In the genomic region with DNA sequence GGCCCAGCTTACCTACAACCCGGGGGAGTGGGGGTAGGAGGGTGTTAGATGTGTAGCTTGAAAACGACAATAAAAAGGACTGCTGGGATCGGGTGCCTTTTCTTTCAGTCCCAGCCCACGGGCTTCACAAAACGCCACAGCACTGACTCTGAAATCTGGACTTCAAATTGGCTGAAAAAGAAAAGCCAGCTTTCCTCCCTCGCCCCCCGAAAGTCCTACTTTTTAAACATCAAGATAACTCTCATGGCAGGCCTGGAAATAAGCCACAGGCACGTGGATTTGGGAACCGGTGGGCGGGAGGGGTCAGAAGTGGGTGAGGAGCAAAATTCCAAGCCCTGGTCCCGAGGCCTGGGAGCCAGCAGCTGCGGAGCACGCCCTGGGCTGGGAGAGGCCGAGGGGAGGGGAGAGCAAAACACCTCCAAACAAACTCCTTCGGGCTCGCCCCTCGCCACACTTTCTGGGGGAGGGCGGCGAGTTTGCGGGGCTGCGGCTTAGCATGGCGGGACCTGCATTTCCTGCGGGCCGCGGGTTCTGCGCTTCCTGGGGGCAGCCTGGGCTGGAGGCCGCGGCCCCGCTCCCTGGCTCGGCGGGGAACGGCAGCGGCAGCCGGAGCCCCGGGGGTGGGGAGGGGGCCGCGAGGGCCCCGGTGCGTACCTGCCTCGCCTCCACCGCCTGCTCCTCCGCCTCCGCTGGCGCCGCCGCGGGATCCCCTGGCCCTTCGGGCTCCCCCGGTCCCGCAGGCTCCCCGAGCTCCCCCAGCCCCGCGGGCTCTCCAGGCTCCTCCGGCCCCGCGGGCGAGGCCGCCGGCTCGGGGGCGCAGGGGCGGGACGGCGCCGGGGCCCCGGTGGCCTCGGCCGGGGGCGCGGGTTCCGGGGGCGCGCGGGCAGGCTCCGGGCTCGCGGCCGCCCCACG, we compare ENCODE assay signal across 6 cellular contexts. TPM values are rescaled to one million over a fixed set of nuclear protein-coding genes. Genes with fewer than 3 reads are reported as not detected.
DNase-seq lines count a peak whose midpoint lies in the region; ATAC-seq and TF ChIP-seq lines count a peak whose summit lies in the region.
"Not testable (repeated sequence)": the region's sequence is repeated elsewhere in the genome, so short reads cannot be mapped to it uniquely, and the experiment has no call there.

No MANE protein-coding gene starts in this region.

- not testable (repeated sequence) for H3K9me3 ChIP-seq in endodermal cell (ENCODE audit: control insufficient read depth, low read length); left lung; sigmoid colon

- H3K9ac ChIP-seq in endodermal cell (ENCODE audit: extremely low read depth, low read length, poor library complexity, severe bottlenecking) = peak overlapping the region; percentile 64

- peaks cover 26 to 31% of the 10 kb centered on the region in 2 donors for H3K36me3 Mint-ChIP-seq in CD14-positive monocyte
- peaks cover 20% of the 10 kb centered on the region for H3K36me3 Mint-ChIP-seq in activated CD8-positive, alpha-beta memory T cell treated with anti-CD3 and anti-CD28 coated beads, Interleukin-2, amount 10 ng/mL, durations not matched to agents 7 days and 5 days
- not testable (repeated sequence) for H3K36me3 Mint-ChIP-seq in endodermal cell (ENCODE audit: low read depth)

- H3K27me3 Mint-ChIP-seq in CD14-positive monocyte (ENCODE audit: low read depth in 3 of 3) = peaks cover 25 to 33% (median 26%) of the 10 kb centered on the region in 3 donors
- not testable (repeated sequence) for H3K27me3 Mint-ChIP-seq in activated CD8-positive, alpha-beta memory T cell treated with anti-CD3 and anti-CD28 coated beads, Interleukin-2, amount 10 ng/mL, durations not matched to agents 7 days and 5 days; endodermal cell (ENCODE audit: insufficient read depth)

- H3K4me1 ChIP-seq in endodermal cell (ENCODE audit: control insufficient read depth, insufficient read depth, low read length) = peaks cover 19% of the 10 kb centered on the region
- H3K4me1 ChIP-seq in left lung = peaks cover 29 to 55% of the 10 kb centered on the region in 2 donors
- peaks cover 0 to 72% (median 58%) of the 10 kb centered on the region in 4 donors for H3K4me1 ChIP-seq in sigmoid colon

- not testable (repeated sequence) for DNase-seq in CD14-positive monocyte (ENCODE audit: low spot score); activated CD8-positive, alpha-beta memory T cell treated with anti-CD3 and anti-CD28 coated beads, Interleukin-2, amount 10 ng/mL, durations not matched to agents 7 days and 5 days; left lung
- DNase-seq in endodermal cell (peak; percentile 79), sigmoid colon (peak; percentile 80)

- intact Hi-C loops in CD14-positive monocyte (cut with micrococcal nuclease) (loop anchor here (10.0 kb wide), 2 partner anchors 185 to 205 kb away; a partner anchor contains a TSS), left lung (cut with DNase I) (loop anchor here in 1 of 2 donors (10.0 kb wide), 1 partner anchor 155 kb away; no protein-coding TSS in a partner anchor), sigmoid colon (cut with DNase I) (loop anchor here (2.0 to 5.0 kb wide), 3 partner anchors 21 to 88 kb away; no protein-coding TSS in a partner anchor)

- H3K4me3 ChIP-seq in endodermal cell (ENCODE audit: low read length) = peak overlapping the region; percentile 92
- H3K4me3 ChIP-seq in left lung = peak overlapping the region; percentile 51 to 80
- peak overlapping the region; percentile 68 to 94 (median 78) for H3K4me3 ChIP-seq in sigmoid colon

- H3K36me3 ChIP-seq in endodermal cell (ENCODE audit: control insufficient read depth, insufficient read depth, low read length) = peaks cover 17% of the 10 kb centered on the region
- H3K36me3 ChIP-seq in left lung = peaks cover 0 to 24% of the 10 kb centered on the region in 2 donors
- peaks cover 0 to 15% (median 3%) of the 10 kb centered on the region in 4 donors for H3K36me3 ChIP-seq in sigmoid colon

- not testable (repeated sequence) for TF ChIP-seq RAD21 in Ishikawa (IDR thresholded peaks at IDR 0.05; ENCODE audit: low read depth)

- H3K27me3 ChIP-seq in endodermal cell (ENCODE audit: control insufficient read depth, insufficient read depth, low read length, poor library complexity, severe bottlenecking); left lung; sigmoid colon: not testable (repeated sequence)

- H3K9me3 Mint-ChIP-seq in CD14-positive monocyte; activated CD8-positive, alpha-beta memory T cell treated with anti-CD3 and anti-CD28 coated beads, Interleukin-2, amount 10 ng/mL, durations not matched to agents 7 days and 5 days (ENCODE audit: low read depth); endodermal cell: not testable (repeated sequence)

- H3K4me1 Mint-ChIP-seq in CD14-positive monocyte = peaks cover 18% of the 10 kb centered on the region
- H3K4me1 Mint-ChIP-seq in activated CD8-positive, alpha-beta memory T cell treated with anti-CD3 and anti-CD28 coated beads, Interleukin-2, amount 10 ng/mL, durations not matched to agents 7 days and 5 days = peaks cover 36% of the 10 kb centered on the region
- H3K4me1 Mint-ChIP-seq in endodermal cell = peaks cover 31% of the 10 kb centered on the region

- ATAC-seq in activated CD8-positive, alpha-beta memory T cell treated with anti-CD3 and anti-CD28 coated beads, Interleukin-2, amount 10 ng/mL, durations not matched to agents 7 days and 5 days = peak; percentile 38
- peak; percentile 49 for ATAC-seq in left lung

- TF ChIP-seq POLR2A in sigmoid colon (IDR thresholded peaks at IDR 0.05) = not testable (repeated sequence)

- WGBS in endodermal cell (ENCODE audit: insufficient coverage in 1 of 2, insufficient read length in 1 of 2), 2 experiments = 2 to 5% methylated on average over 10 to 36 of the region's 79 CpGs
- WGBS in sigmoid colon, 2 donors = 8 to 15% methylated on average over 50 to 51 of the region's 79 CpGs

- peak overlapping the region; percentile 41 for H3K27ac ChIP-seq in endodermal cell (ENCODE audit: low read depth, low read length)
- peak overlapping the region; percentile 67 to 88 for H3K27ac ChIP-seq in left lung
- peak overlapping the region; percentile 97 to 100 (median 98) for H3K27ac ChIP-seq in sigmoid colon

- TF ChIP-seq CTCF in CD14-positive monocyte (IDR thresholded peaks at IDR 0.05); endodermal cell (conservative IDR thresholded peaks at IDR 0.05); left lung (IDR thresholded peaks at IDR 0.05); sigmoid colon (IDR thresholded peaks at IDR 0.05): not testable (repeated sequence)

- not testable (repeated sequence) for H3K27ac Mint-ChIP-seq in CD14-positive monocyte
- peak overlapping the region; percentile 6 for H3K27ac Mint-ChIP-seq in activated CD8-positive, alpha-beta memory T cell treated with anti-CD3 and anti-CD28 coated beads, Interleukin-2, amount 10 ng/mL, durations not matched to agents 7 days and 5 days
- peak overlapping the region; percentile 87 for H3K27ac Mint-ChIP-seq in endodermal cell

- TF ChIP-seq EP300 in Ishikawa (IDR thresholded peaks at IDR 0.05; ENCODE audit: borderline replicate concordance); sigmoid colon (IDR thresholded peaks at IDR 0.05): not testable (repeated sequence)

- CTCF ChIA-PET in activated CD8-positive, alpha-beta memory T cell treated with anti-CD3 and anti-CD28 coated beads, Interleukin-2, amount 10 ng/mL, durations not matched to agents 7 days and 5 days (lab: Charles Lee) = interaction anchor here (0.6 to 7.3 kb wide), 5 partner anchors 22 to 187 kb away, joined by 3 to 50 read pairs (median 3); no protein-coding TSS in a partner anchor

- H3K4me3 Mint-ChIP-seq in CD14-positive monocyte = peak overlapping the region; percentile 67 to 78
- H3K4me3 Mint-ChIP-seq in activated CD8-positive, alpha-beta memory T cell treated with anti-CD3 and anti-CD28 coated beads, Interleukin-2, amount 10 ng/mL, durations not matched to agents 7 days and 5 days = peak overlapping the region; percentile 62
- H3K4me3 Mint-ChIP-seq in endodermal cell = peak overlapping the region; percentile 70

RNA-seq across cellular contexts. Expression of a gene that starts 0.6 kb away (rescaled TPM):
- polyA plus RNA-seq in CD14-positive monocyte (under 1 TPM; 0.30 to 0.81 TPM), sigmoid colon (100 to 1,000 TPM in 1 of 3 donors, 10 to 100 TPM in 1, 1 to 10 TPM in 1; 8.3 to 109 (median 35.3) TPM)
- total RNA-seq in activated CD8-positive, alpha-beta memory T cell treated with anti-CD3 and anti-CD28 coated beads, Interleukin-2, amount 10 ng/mL, durations not matched to agents 7 days and 5 days = 10 to 100 TPM; 29.8 to 32.0 TPM
- total RNA-seq in endodermal cell (10 to 100 TPM; 61.6 to 77.1 TPM), left lung (100 to 1,000 TPM in 1 of 2 donors, 10 to 100 TPM in 1; 83.2 to 211 TPM), sigmoid colon (100 to 1,000 TPM; 327 to 428 (median 348) TPM)
- 64.6 TPM for polyA plus RNA-seq in endodermal cell (2013, experiment 1 of 2)
- 58.4 TPM for polyA plus RNA-seq in endodermal cell (2013, experiment 2 of 2)

RNA-seq across cellular contexts. Expression of a gene that starts 16.2 kb away (rescaled TPM):
- 10 to 100 TPM; 24.6 to 26.2 TPM for polyA plus RNA-seq in CD14-positive monocyte
- total RNA-seq in activated CD8-positive, alpha-beta memory T cell treated with anti-CD3 and anti-CD28 coated beads, Interleukin-2, amount 10 ng/mL, durations not matched to agents 7 days and 5 days = 10 to 100 TPM; 60.6 to 72.8 TPM
- total RNA-seq in endodermal cell = 10 to 100 TPM; 17.0 to 20.3 TPM
- 18.8 TPM for polyA plus RNA-seq in endodermal cell (2013, experiment 1 of 2)
- polyA plus RNA-seq in endodermal cell (2013, experiment 2 of 2) = 16.4 TPM
- total RNA-seq in left lung = 10 to 100 TPM; 23.5 to 35.9 TPM
- total RNA-seq in sigmoid colon = 10 to 100 TPM; 21.3 to 37.3 (median 28.9) TPM
- 10 to 100 TPM; 24.0 to 28.9 (median 24.8) TPM for polyA plus RNA-seq in sigmoid colon

RNA-seq across cellular contexts. Expression of a gene that starts 16.4 kb away (rescaled TPM):
- 10 to 100 TPM; 56.5 to 71.3 TPM for polyA plus RNA-seq in CD14-positive monocyte
- 10 to 100 TPM; 40.3 to 42.1 TPM for total RNA-seq in activated CD8-positive, alpha-beta memory T cell treated with anti-CD3 and anti-CD28 coated beads, Interleukin-2, amount 10 ng/mL, durations not matched to agents 7 days and 5 days
- 10 to 100 TPM; 31.3 to 39.9 TPM for total RNA-seq in endodermal cell
- 32.3 TPM for polyA plus RNA-seq in endodermal cell (2013, experiment 1 of 2)
- polyA plus RNA-seq in endodermal cell (2013, experiment 2 of 2) = 27.7 TPM
- total RNA-seq in left lung = 10 to 100 TPM; 30.6 to 33.5 TPM
- 10 to 100 TPM; 13.6 to 32.5 (median 20.8) TPM for total RNA-seq in sigmoid colon
- 10 to 100 TPM; 25.7 to 34.8 (median 33.6) TPM for polyA plus RNA-seq in sigmoid colon

RNA-seq across cellular contexts. Expression of a gene that starts 26.9 kb away (rescaled TPM):
- polyA plus RNA-seq in CD14-positive monocyte (100 to 1,000 TPM; 124 to 125 TPM), sigmoid colon (100 to 1,000 TPM in 2 of 3 donors, 10 to 100 TPM in 1; 87.9 to 187 (median 107) TPM)
- 100 to 1,000 TPM; 443 to 471 TPM for total RNA-seq in activated CD8-positive, alpha-beta memory T cell treated with anti-CD3 and anti-CD28 coated beads, Interleukin-2, amount 10 ng/mL, durations not matched to agents 7 days and 5 days
- total RNA-seq in endodermal cell (100 to 1,000 TPM; 255 to 307 TPM), left lung (100 to 1,000 TPM; 114 to 174 TPM), sigmoid colon (100 to 1,000 TPM; 123 to 229 (median 129) TPM)
- 314 TPM for polyA plus RNA-seq in endodermal cell (2013, experiment 1 of 2)
- 252 TPM for polyA plus RNA-seq in endodermal cell (2013, experiment 2 of 2)

RNA-seq across cellular contexts. Expression of a gene that starts 27.7 kb away (rescaled TPM):
- polyA plus RNA-seq in CD14-positive monocyte (10 to 100 TPM; 23.8 to 24.8 TPM), sigmoid colon (10 to 100 TPM in 1 of 3 donors, 1 to 10 TPM in 2; 6.6 to 22.1 (median 6.9) TPM)
- total RNA-seq in activated CD8-positive, alpha-beta memory T cell treated with anti-CD3 and anti-CD28 coated beads, Interleukin-2, amount 10 ng/mL, durations not matched to agents 7 days and 5 days = 10 to 100 TPM; 22.6 to 26.8 TPM
- total RNA-seq in endodermal cell (10 to 100 TPM; 29.3 to 33.3 TPM), left lung (10 to 100 TPM; 23.6 to 38.2 TPM), sigmoid colon (10 to 100 TPM; 27.5 to 46.2 (median 41.7) TPM)
- polyA plus RNA-seq in endodermal cell (2013, experiment 1 of 2) = 22.3 TPM
- 18.9 TPM for polyA plus RNA-seq in endodermal cell (2013, experiment 2 of 2)

Comparison
In these comparisons a context has a peak if more than half of its experiments do, and no peak if none do; other contexts are left out.
1. H3K27ac ChIP-seq: peak in every context shown above with its lines; median percentile 98 in sigmoid colon; 78 in left lung; 41 in endodermal cell.